Comparison of ENCODE assay signal across 8 cellular contexts in the genomic region with DNA sequence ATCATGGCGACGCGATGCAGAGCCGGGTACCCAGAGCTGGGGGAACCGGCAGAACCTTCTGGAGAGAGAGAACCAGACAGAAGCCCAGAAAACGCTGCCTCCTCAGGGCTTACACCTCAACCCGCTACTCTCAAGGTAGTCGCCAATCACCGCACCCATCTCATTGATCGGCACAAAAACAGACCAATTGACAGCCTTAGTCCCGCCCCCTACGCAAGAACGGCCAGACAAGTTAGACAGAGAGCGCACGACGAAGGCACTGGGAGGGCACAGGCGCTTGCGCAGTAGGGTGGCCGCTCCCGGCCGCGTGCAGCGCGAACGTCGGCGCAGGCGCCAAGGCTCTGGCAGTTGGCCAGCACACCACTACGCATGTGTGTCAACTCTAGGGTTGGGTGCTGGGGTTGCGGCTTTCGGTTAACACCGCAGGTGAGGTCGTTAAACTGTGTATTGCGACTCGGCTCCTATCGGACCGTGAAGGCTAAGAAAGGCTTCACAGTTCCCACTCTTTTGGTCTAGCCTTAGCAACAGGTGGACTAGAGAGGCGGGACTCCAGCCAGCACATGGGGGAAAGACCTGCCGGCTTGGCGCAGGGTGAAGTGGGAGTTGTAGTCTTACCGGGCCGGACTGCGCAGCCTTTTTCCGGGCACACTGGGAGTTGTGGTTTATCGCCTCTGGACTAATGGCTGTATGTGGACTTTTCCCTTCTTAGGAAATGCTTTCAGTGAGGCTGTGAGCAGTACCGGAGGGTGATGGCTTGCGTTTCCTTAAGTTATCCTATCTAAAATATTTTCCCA. TPM values are rescaled to one million over a fixed set of nuclear protein-coding genes. Genes with fewer than 3 reads are reported as not detected.
A peak's percentile ranks its signal among the peaks of the same experiment; 100 is the strongest.
DNase-seq lines count a peak whose midpoint lies in the region; ATAC-seq, FAIRE-seq and TF ChIP-seq lines count a peak whose summit lies in the region.

A gene (minus strand): TSS at position 113 of the 794 bp plus-strand sequence. CDS start 108 bp downstream, at position 5.
A gene (plus strand): TSS at position 347 of the 794 bp plus-strand sequence. CDS start 1,232 bp downstream, outside the sequence.

- peak within 1 kb of the TSS; percentile 95 for H3K4me3 Mint-ChIP-seq in natural killer cell

- H3K27me3 Mint-ChIP-seq in natural killer cell (ENCODE audit: low read depth in 2 of 2), result no peaks in the 10 kb centered on the region

- peak within 1 kb of the TSS; percentile 83 for H3K27ac ChIP-seq in RWPE1

- peak; percentile 81 for FAIRE-seq in H54 (lab: Jason Lieb, UNC)

- H3K9me3 Mint-ChIP-seq in natural killer cell, result no peaks in the 10 kb centered on the region

- peak; percentile 93 to 98 (median 94) for ATAC-seq in natural killer cell

- peaks cover 6% of the 10 kb centered on the region for H3K36me3 Mint-ChIP-seq in natural killer cell

- CTCF ChIA-PET in RWPE1 (lab: Yijun Ruan, JAX), result interaction anchor here (0.6 kb wide), 1 partner anchor 9 kb away, joined by 3 read pairs; no protein-coding TSS in a partner anchor

- POLR2A ChIA-PET in RWPE1 (lab: Yijun Ruan, JAX; ENCODE audit: low non-redundant PET), result no interaction called here

- TF ChIP-seq CTCF in RWPE1 (conservative IDR thresholded peaks at IDR 0.05; ENCODE audit: low read depth), result no peak
- no peak for TF ChIP-seq CTCF in fibroblast of pulmonary artery (IDR thresholded peaks at IDR 0.05; ENCODE audit: low read length, missing control alignments)
- no peak for TF ChIP-seq CTCF in natural killer cell (IDR thresholded peaks at IDR 0.05)

- intact Hi-C loops in natural killer cell (cut with micrococcal nuclease), result loop anchor here (5.0 kb wide), 1 partner anchor 164 kb away; a partner anchor contains a TSS

- H3K27ac Mint-ChIP-seq in natural killer cell, result peak within 1 kb of the TSS; percentile 95

- H3K4me1 Mint-ChIP-seq in natural killer cell, result peaks cover 38 to 41% of the 10 kb centered on the region in 2 donors

- DNase-seq in ELF-1 (ENCODE audit: low read depth, low spot score) (peak; percentile 100), H54 (ENCODE audit: insufficient read length, low spot score) (peak; percentile 98), LoVo (ENCODE audit: low spot score) (peak; percentile 99), RWPE1 (ENCODE audit: low spot score) (peak; percentile 99), fibroblast of pulmonary artery (ENCODE audit: low read depth) (peak; percentile 100), natural killer cell (peak; percentile 99)
- DNase-seq in activated T-helper 9 cell treated with anti-CD3 and anti-CD28 coated beads, Interleukin-2, amount 50 U/mL, for 16 hours (ENCODE audit: low read depth), result peak; percentile 98
- DNase-seq in stimulated activated naive CD4-positive, alpha-beta T cell (lab: John Stamatoyannopoulos, UW), result peak; percentile 98 to 99 (median 99)

- peak; percentile 87 for TF ChIP-seq POLR2A in H54 (IDR thresholded peaks at IDR 0.05; ENCODE audit: low read depth, low read length)

- peak within 1 kb of the TSS; percentile 96 for H3K4me3 ChIP-seq in fibroblast of pulmonary artery (replicated peaks; ENCODE audit: low read depth, low read length)

RNA-seq across cellular contexts. Expression of the first gene that starts in this region (rescaled TPM):
- 10 to 100 TPM; 70.3 to 87.5 (median 79.8) TPM for total RNA-seq in natural killer cell

RNA-seq across cellular contexts. Expression of the second gene that starts in this region (rescaled TPM):
- not detected for total RNA-seq in natural killer cell

Comparison
In these comparisons a context has a peak if more than half of its experiments do, and no peak if none do; other contexts are left out.
1. Peak in every context shown above with its lines: DNase-seq, ATAC-seq, H3K4me3 ChIP-seq and H3K27ac ChIP-seq.